Comparison of ENCODE assay signal across 19 cellular contexts in the genomic region with DNA sequence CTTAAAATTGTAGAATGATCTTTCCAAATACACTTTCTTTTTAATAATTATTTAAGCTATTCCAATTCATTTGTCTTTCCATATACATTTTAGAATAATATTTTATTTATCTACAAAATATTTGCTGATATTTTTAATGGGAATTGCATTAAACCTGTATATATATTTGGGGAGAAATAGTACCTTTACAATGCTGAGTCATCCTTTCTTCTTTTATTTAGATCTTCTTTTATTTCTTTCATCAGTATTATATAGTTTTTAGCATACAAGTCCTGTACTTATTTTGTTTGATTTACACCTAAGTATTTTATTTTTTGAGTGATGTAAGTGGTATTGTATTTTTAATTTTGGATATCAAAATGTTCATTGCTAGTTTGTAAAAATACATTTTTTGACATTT.
DNase-seq lines count a peak whose midpoint lies in the region; ATAC-seq, FAIRE-seq and TF ChIP-seq lines count a peak whose summit lies in the region.
"Had no signal": no experiment of that assay in that cellular context is flagged by ENCODE, and none has a peak within 500 bp of the region (broad histone marks: within the 10 kb centered on the region; RNA-seq: fewer than 3 reads in every experiment).

No MANE protein-coding gene starts in this region.

- no peak overlapping the region for H2BK20ac ChIP-seq in IMR-90 (ENCODE audit: low read depth, low read length)

- H3K4me2 ChIP-seq in IMR-90 (ENCODE audit: low read depth, low read length): no peak overlapping the region
- H3K4me2 ChIP-seq: BLaER1, GM23338 had no signal

- no peaks in the 10 kb centered on the region for H3K36me3 ChIP-seq in IMR-90 (ENCODE audit: control insufficient read depth, insufficient read depth, low read length)
- H3K36me3 ChIP-seq: BLaER1 had no signal

- no peaks in the 10 kb centered on the region for H4K20me1 ChIP-seq in IMR-90 (ENCODE audit: insufficient read depth, low read length)
- H4K20me1 ChIP-seq: BLaER1 had no signal

- H3K4ac ChIP-seq in IMR-90 (ENCODE audit: low read depth, low read length): no peak overlapping the region

- in situ Hi-C loops in IMR-90 (cut with MboI; ENCODE audit: low sequenced_read_pairs): no loop called here

- dilution Hi-C loops in IMR-90 (cut with HindIII; ENCODE audit: low sequenced_read_pairs, unreplicated experiment): no loop called here

- no peak for TF ChIP-seq CTCF in IMR-90 (conservative IDR thresholded peaks at IDR 0.05; ENCODE audit: low read depth, low read length)

- no peak overlapping the region for H4K8ac ChIP-seq in IMR-90 (ENCODE audit: low read depth in 2 of 2, low read length in 2 of 2)

- no peaks in the 10 kb centered on the region for H3K27me3 ChIP-seq in IMR-90 (ENCODE audit: control insufficient read depth, insufficient read depth, low read length)
- H3K27me3 ChIP-seq: BLaER1 had no signal

- H3K9me3 ChIP-seq in IMR-90 (ENCODE audit: control insufficient read depth, insufficient read depth, low read length): no peaks in the 10 kb centered on the region
- H3K9me3 ChIP-seq: BLaER1, Caco-2 had no signal

- no peak overlapping the region for H3K14ac ChIP-seq in IMR-90 (replicated peaks; ENCODE audit: low read depth, low read length)

- H2AK9ac ChIP-seq in IMR-90 (replicated peaks; ENCODE audit: low read depth, low read length, poor library complexity): no peak overlapping the region

- POLR2A ChIA-PET in IMR-90 (lab: Charles Lee; ENCODE audit: unreplicated experiment): no interaction called here

- H2AFZ ChIP-seq in IMR-90 (replicated peaks; ENCODE audit: low read length, poor library complexity): no peak overlapping the region
- H2AFZ ChIP-seq: GM23338 had no signal

- H2AK5ac ChIP-seq in IMR-90 (ENCODE audit: low read depth, low read length): no peak overlapping the region

- no peak overlapping the region for H3K18ac ChIP-seq in IMR-90 (ENCODE audit: low read depth, low read length)

- no peak overlapping the region for H4K91ac ChIP-seq in IMR-90 (ENCODE audit: insufficient read depth, low read depth, low read length)

- H3K27ac ChIP-seq in IMR-90 (ENCODE audit: insufficient read depth, low read length): no peak overlapping the region
- H3K27ac ChIP-seq: BLaER1, C4-2B had no signal

- no peak overlapping the region for H4K5ac ChIP-seq in IMR-90 (ENCODE audit: low read depth, low read length)

- DNase-seq in IMR-90 (no peak), NCI-H446 (lab: John Stamatoyannopoulos, UW) (no peak), head of caudate nucleus (no peak)
- DNase-seq: 8988T; Caco-2; CD4-positive, CD25-positive, alpha-beta regulatory T cell; CD8-positive, alpha-beta T cell; DMS153; DND-41; H9 had no signal

- no peaks in the 10 kb centered on the region for H3K4me1 ChIP-seq in IMR-90 (ENCODE audit: control insufficient read depth, insufficient read depth, low read length)
- H3K4me1 ChIP-seq: BLaER1, Caco-2 had no signal

- H2BK120ac ChIP-seq in IMR-90 (ENCODE audit: low read depth, low read length): no peak overlapping the region

- BruUV-seq in IMR-90 (replicated peaks; lab: Mats Ljungman, UMichigan): no TSS peak

- no peak overlapping the region for H2BK5ac ChIP-seq in IMR-90 (ENCODE audit: low read depth, low read length, poor library complexity, severe bottlenecking)

- no peak overlapping the region for H3K23ac ChIP-seq in IMR-90 (ENCODE audit: low read depth, low read length)

- no peaks in the 10 kb centered on the region for H3K9me1 ChIP-seq in IMR-90 (ENCODE audit: insufficient read depth, low read length)

- no peak overlapping the region for H3K4me3 ChIP-seq in IMR-90 (ENCODE audit: insufficient read depth, low read depth, low read length)
- H3K4me3 ChIP-seq: BLaER1, GM23338 had no signal

- H3K56ac ChIP-seq in IMR-90 (ENCODE audit: extremely low read depth, insufficient read depth, low read length): no peak overlapping the region

- no peak overlapping the region for H2BK15ac ChIP-seq in IMR-90 (ENCODE audit: low read depth, low read length)

- TF ChIP-seq RAD21 in IMR-90 (IDR thresholded peaks at IDR 0.05; ENCODE audit: low read length): no peak

- ATAC-seq in IMR-90 (ENCODE audit: low read depth): no peak
- no peak for ATAC-seq in GM19351 (IDR thresholded peaks at IDR 0.05; ENCODE audit: unreplicated experiment)
- ATAC-seq: CD8-positive, alpha-beta T cell; GM23338; HCT116 had no signal

- H3K79me1 ChIP-seq in IMR-90 (ENCODE audit: low read depth in 1 of 2, low read length in 2 of 2): no peaks in the 10 kb centered on the region

- intact Hi-C loops in IMR-90 (cut with micrococcal nuclease): no loop called here
- intact Hi-C loops in head of caudate nucleus (cut with DNase I): no loop called here

- FAIRE-seq in A204.1 (lab: Jason Lieb, UNC): peak; percentile 30
- FAIRE-seq in colon (lab: Jason Lieb, UNC): peak; percentile 24
- FAIRE-seq: G401.6, GM12892 had no signal

- no peak overlapping the region for H3K9ac ChIP-seq in IMR-90 (ENCODE audit: low read depth, low read length)
- H3K9ac ChIP-seq: BLaER1 had no signal

- no peak for TF ChIP-seq POLR2A in IMR-90 (IDR thresholded peaks at IDR 0.05; ENCODE audit: low read depth, low read length)

- CTCF ChIA-PET in IMR-90 (lab: Yijun Ruan, JAX): no interaction called here

TF ChIP-seq in IMR-90, 13 proteins besides CTCF, POLR2A, EP300 and RAD21:
- no peak for TF ChIP-seq FOS (IDR thresholded peaks at IDR 0.05; ENCODE audit: low read depth, low read length)
- peak; percentile 57 for TF ChIP-seq NFE2L2 (IDR thresholded peaks at IDR 0.05; ENCODE audit: low read depth, low read length)
- TF ChIP-seq MAFK (IDR thresholded peaks at IDR 0.05; ENCODE audit: low read depth, low read length): peak; percentile 44
